In the genomic region with DNA sequence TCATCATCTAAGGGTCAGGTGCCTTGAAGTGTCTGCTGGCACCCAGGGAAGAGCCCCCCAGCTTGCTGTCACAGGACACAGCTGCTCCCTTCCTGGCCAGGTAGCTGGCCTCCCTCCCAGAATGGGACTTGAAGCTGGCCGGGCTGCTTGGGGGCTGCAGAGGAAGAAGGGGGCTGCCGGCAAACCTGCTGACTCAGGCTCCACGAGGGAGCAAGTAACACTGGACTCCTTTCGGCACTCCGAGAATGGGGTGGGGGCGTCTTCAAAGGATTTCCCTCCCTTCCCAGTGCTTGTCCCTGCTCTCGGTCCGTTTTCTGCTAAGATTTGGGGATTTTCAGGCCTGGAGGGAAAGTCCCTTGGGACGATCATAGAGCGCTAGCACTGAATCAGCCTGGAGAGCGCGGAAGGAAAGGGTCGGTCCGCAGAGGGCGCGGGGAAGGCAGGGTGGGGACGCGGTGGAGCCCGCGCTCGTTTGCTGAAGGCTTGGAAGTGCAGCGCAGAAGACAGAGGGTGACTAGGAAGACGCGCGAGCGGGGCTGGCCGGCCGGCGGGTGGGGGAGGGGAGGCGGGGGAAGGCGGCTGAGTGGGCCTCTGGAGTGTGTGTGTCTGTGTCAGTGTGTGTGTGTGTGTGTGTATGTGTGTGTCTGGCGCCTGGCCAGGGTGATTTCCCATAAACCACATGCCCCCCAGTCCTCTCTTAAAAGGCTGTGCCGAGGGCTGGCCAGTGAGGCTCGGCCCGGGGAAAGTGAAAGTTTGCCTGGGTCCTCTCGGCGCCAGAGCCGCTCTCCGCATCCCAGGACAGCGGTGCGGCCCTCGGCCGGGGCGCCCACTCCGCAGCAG, we compare ENCODE assay signal across 8 cellular contexts. TPM values are rescaled to one million over a fixed set of nuclear protein-coding genes. Genes with fewer than 3 reads are reported as not detected.
A peak's percentile ranks its signal among the peaks of the same experiment; 100 is the strongest.
DNase-seq lines count a peak whose midpoint lies in the region; ATAC-seq, FAIRE-seq and TF ChIP-seq lines count a peak whose summit lies in the region.

A gene with protein sequence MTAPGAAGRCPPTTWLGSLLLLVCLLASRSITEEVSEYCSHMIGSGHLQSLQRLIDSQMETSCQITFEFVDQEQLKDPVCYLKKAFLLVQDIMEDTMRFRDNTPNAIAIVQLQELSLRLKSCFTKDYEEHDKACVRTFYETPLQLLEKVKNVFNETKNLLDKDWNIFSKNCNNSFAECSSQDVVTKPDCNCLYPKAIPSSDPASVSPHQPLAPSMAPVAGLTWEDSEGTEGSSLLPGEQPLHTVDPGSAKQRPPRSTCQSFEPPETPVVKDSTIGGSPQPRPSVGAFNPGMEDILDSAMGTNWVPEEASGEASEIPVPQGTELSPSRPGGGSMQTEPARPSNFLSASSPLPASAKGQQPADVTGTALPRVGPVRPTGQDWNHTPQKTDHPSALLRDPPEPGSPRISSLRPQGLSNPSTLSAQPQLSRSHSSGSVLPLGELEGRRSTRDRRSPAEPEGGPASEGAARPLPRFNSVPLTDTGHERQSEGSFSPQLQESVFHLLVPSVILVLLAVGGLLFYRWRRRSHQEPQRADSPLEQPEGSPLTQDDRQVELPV (plus strand): TSS at position 727 of the 840 bp plus-strand sequence. CDS start 175 bp downstream, outside the sequence.

- no peaks in the 10 kb centered on the region for H3K27me3 ChIP-seq in Peyer's patch

- no peak for TF ChIP-seq POLR2A in Peyer's patch (IDR thresholded peaks at IDR 0.05)

- H3K36me3 Mint-ChIP-seq in activated T-helper 2 cell treated with anti-CD3 and anti-CD28 coated beads, Interferon-gamma antibody, Interleukin-2, Interleukin-4, amounts not matched to agents 10 μg/mL and 5 μg/mL and 100 μg/mL, durations not matched to agents 14 hours and 24 hours and 36 hours (ENCODE audit: low read depth), result peaks cover 50% of the 10 kb centered on the region
- no peaks in the 10 kb centered on the region for H3K36me3 Mint-ChIP-seq in naive B cell
- H3K36me3 Mint-ChIP-seq in stimulated activated naive B cell treated with anti-CD40 and anti-IgM and Interleukin-4, amounts not matched to agents 10 μg/mL and 1 μg/mL and 100 μg/mL, for 72 hours, result peaks cover 33 to 56% of the 10 kb centered on the region in 2 donors

- DNase-seq in AG04449 (ENCODE audit: low read depth, low spot score) (no peak), GM19239 (ENCODE audit: insufficient read length, low spot score) (peak; percentile 66), Peyer's patch (peak; percentile 61 to 83 (median 82)), fibroblast of mammary gland (ENCODE audit: low read depth) (peak; percentile 90), naive B cell (peak; percentile 33)
- peak; percentile 65 for DNase-seq in activated T-helper 2 cell treated with anti-CD3 and anti-CD28 coated beads, Interferon-gamma antibody, Interleukin-2, Interleukin-4, amounts not matched to agents 10 μg/mL and 5 μg/mL and 100 μg/mL, durations not matched to agents 14 hours and 24 hours and 36 hours (ENCODE audit: low spot score)
- peak; percentile 71 for DNase-seq in stimulated activated naive B cell treated with anti-CD40 and anti-IgM and Interleukin-4, amounts not matched to agents 10 μg/mL and 1 μg/mL and 100 μg/mL, for 72 hours

- H3K27ac Mint-ChIP-seq in activated T-helper 2 cell treated with anti-CD3 and anti-CD28 coated beads, Interferon-gamma antibody, Interleukin-2, Interleukin-4, amounts not matched to agents 10 μg/mL and 5 μg/mL and 100 μg/mL, durations not matched to agents 14 hours and 24 hours and 36 hours, result peak within 1 kb of the TSS; percentile 96
- peak within 1 kb of the TSS in 5 of 6 donors; percentile 49 to 74 (median 54) for H3K27ac Mint-ChIP-seq in naive B cell
- H3K27ac Mint-ChIP-seq in stimulated activated naive B cell treated with anti-CD40 and anti-IgM and Interleukin-4, amounts not matched to agents 10 μg/mL and 1 μg/mL and 100 μg/mL, for 72 hours, result peak within 1 kb of the TSS; percentile 95

- peaks cover 0 to 41% (median 9%) of the 10 kb centered on the region in 4 donors for H3K4me1 ChIP-seq in Peyer's patch

- peaks cover 75% of the 10 kb centered on the region for H3K4me1 Mint-ChIP-seq in activated T-helper 2 cell treated with anti-CD3 and anti-CD28 coated beads, Interferon-gamma antibody, Interleukin-2, Interleukin-4, amounts not matched to agents 10 μg/mL and 5 μg/mL and 100 μg/mL, durations not matched to agents 14 hours and 24 hours and 36 hours (ENCODE audit: low read depth)
- H3K4me1 Mint-ChIP-seq in naive B cell, result peaks cover 29 to 40% (median 36%) of the 10 kb centered on the region in 3 donors
- peaks cover 75 to 87% of the 10 kb centered on the region in 2 donors for H3K4me1 Mint-ChIP-seq in stimulated activated naive B cell treated with anti-CD40 and anti-IgM and Interleukin-4, amounts not matched to agents 10 μg/mL and 1 μg/mL and 100 μg/mL, for 72 hours

- peak within 1 kb of the TSS; percentile 97 for H3K4me3 ChIP-seq in AG04449 (ENCODE audit: low read depth, low read length)
- peak within 1 kb of the TSS; percentile 64 to 93 (median 82) for H3K4me3 ChIP-seq in Peyer's patch
- H3K4me3 ChIP-seq in fibroblast of mammary gland (ENCODE audit: control insufficient read depth, low read depth, low read length), result peak within 1 kb of the TSS; percentile 92

- CTCF ChIA-PET in AG04449 (lab: Yijun Ruan, JAX), result interaction anchor here (1.2 to 5.2 kb wide), 3 partner anchors 9 to 118 kb away, joined by 4 to 38 read pairs (median 10); a partner anchor contains a TSS

- POLR2A ChIA-PET in AG04449 (lab: Yijun Ruan, JAX), result interaction anchor here (0.8 kb wide), 1 partner anchor 24 kb away, joined by 3 read pairs; no protein-coding TSS in a partner anchor

- no peaks in the 10 kb centered on the region for H3K9me3 ChIP-seq in Peyer's patch

- ATAC-seq in naive B cell (ENCODE audit: low read depth in 2 of 2) (peak; percentile 17 to 21), GM21515 (IDR thresholded peaks at IDR 0.05; ENCODE audit: unreplicated experiment) (no peak)
- peak; percentile 38 to 39 for ATAC-seq in stimulated activated naive B cell treated with anti-CD40 and anti-IgM and Interleukin-4, amounts not matched to agents 10 μg/mL and 1 μg/mL and 100 μg/mL, for 72 hours (replicated peaks)

- no peaks in the 10 kb centered on the region for H3K9me3 Mint-ChIP-seq in activated T-helper 2 cell treated with anti-CD3 and anti-CD28 coated beads, Interferon-gamma antibody, Interleukin-2, Interleukin-4, amounts not matched to agents 10 μg/mL and 5 μg/mL and 100 μg/mL, durations not matched to agents 14 hours and 24 hours and 36 hours
- H3K9me3 Mint-ChIP-seq in naive B cell, result no peaks in the 10 kb centered on the region
- H3K9me3 Mint-ChIP-seq in stimulated activated naive B cell treated with anti-CD40 and anti-IgM and Interleukin-4, amounts not matched to agents 10 μg/mL and 1 μg/mL and 100 μg/mL, for 72 hours, result no peaks in the 10 kb centered on the region

- H3K27ac ChIP-seq in Peyer's patch, result peak within 1 kb of the TSS; percentile 75 to 90 (median 83)

- no peak for FAIRE-seq in GM19239 (lab: Jason Lieb, UNC)

- no peaks in the 10 kb centered on the region for H3K36me3 ChIP-seq in Peyer's patch

- H3K4me3 Mint-ChIP-seq in activated T-helper 2 cell treated with anti-CD3 and anti-CD28 coated beads, Interferon-gamma antibody, Interleukin-2, Interleukin-4, amounts not matched to agents 10 μg/mL and 5 μg/mL and 100 μg/mL, durations not matched to agents 14 hours and 24 hours and 36 hours (ENCODE audit: low read depth), result peak within 1 kb of the TSS; percentile 92
- H3K4me3 Mint-ChIP-seq in naive B cell, result peak within 1 kb of the TSS; percentile 79 to 93 (median 86)
- peak within 1 kb of the TSS; percentile 92 to 98 for H3K4me3 Mint-ChIP-seq in stimulated activated naive B cell treated with anti-CD40 and anti-IgM and Interleukin-4, amounts not matched to agents 10 μg/mL and 1 μg/mL and 100 μg/mL, for 72 hours

- H3K27me3 Mint-ChIP-seq in activated T-helper 2 cell treated with anti-CD3 and anti-CD28 coated beads, Interferon-gamma antibody, Interleukin-2, Interleukin-4, amounts not matched to agents 10 μg/mL and 5 μg/mL and 100 μg/mL, durations not matched to agents 14 hours and 24 hours and 36 hours (ENCODE audit: low read depth), result no peaks in the 10 kb centered on the region
- peaks cover 62 to 87% (median 84%) of the 10 kb centered on the region in 3 donors for H3K27me3 Mint-ChIP-seq in naive B cell
- peaks cover 8 to 11% of the 10 kb centered on the region in 2 donors for H3K27me3 Mint-ChIP-seq in stimulated activated naive B cell treated with anti-CD40 and anti-IgM and Interleukin-4, amounts not matched to agents 10 μg/mL and 1 μg/mL and 100 μg/mL, for 72 hours

- intact Hi-C loops in activated T-helper 2 cell treated with anti-CD3 and anti-CD28 coated beads, Interferon-gamma antibody, Interleukin-2, Interleukin-4, amounts not matched to agents 10 μg/mL and 5 μg/mL and 100 μg/mL, durations not matched to agents 14 hours and 24 hours and 36 hours (cut with micrococcal nuclease), result loop anchor here (1.0 to 2.0 kb wide), 4 partner anchors 20 to 134 kb away; a partner anchor contains a TSS

- TF ChIP-seq CTCF in AG04449 (IDR thresholded peaks at IDR 0.05; ENCODE audit: insufficient read depth, low read length, missing control alignments) (no peak), Peyer's patch (IDR thresholded peaks at IDR 0.05) (no peak), fibroblast of mammary gland (conservative IDR thresholded peaks at IDR 0.05; ENCODE audit: control insufficient read depth, insufficient read depth, low read depth, low read length) (no peak)

RNA-seq across cellular contexts. Expression of the gene that starts here (rescaled TPM):
- 10 to 100 TPM in 3 of 4 donors, 1 to 10 TPM in 1; 8.9 to 49.5 (median 26.6) TPM for total RNA-seq in Peyer's patch
- total RNA-seq in activated T-helper 2 cell treated with anti-CD3 and anti-CD28 coated beads, Interferon-gamma antibody, Interleukin-2, Interleukin-4, amounts not matched to agents 10 μg/mL and 5 μg/mL and 100 μg/mL, durations not matched to agents 14 hours and 24 hours and 36 hours, result 251 and 252 TPM in 2 replicates
- polyA plus RNA-seq in naive B cell (ENCODE audit: low read depth in 6 of 6), result under 1 TPM in 3 of 6 donors, not detected in 3; 0.23 to 0.60 (median 0.43) TPM

Comparison
In these comparisons a context has a peak if more than half of its experiments do, and no peak if none do; other contexts are left out.
1. Peak in DNase-seq and ATAC-seq in naive B cell; RNA of the gene not detected or under 1 TPM.